ENCODE assay signal across 1 cellular context in genomic region chr11:119103793-119104192, GRCh38.
TF ChIP-seq lines count a peak whose summit lies in the region.

No MANE protein-coding gene starts in this region.

TF ChIP-seq in WTC11, 78 proteins besides CTCF, POLR2A, EP300 and RAD21 (continued from another document):
- TF ChIP-seq E2F1 (CRISPR knock-in tag; IDR thresholded peaks at IDR 0.05) (no peak), JUN (CRISPR knock-in tag; IDR thresholded peaks at IDR 0.05) (no peak), CDX4 (CRISPR knock-in tag; IDR thresholded peaks at IDR 0.05; ENCODE audit: borderline replicate concordance) (no peak), TEAD4 (CRISPR knock-in tag; IDR thresholded peaks at IDR 0.05) (no peak), HMGXB4 (CRISPR knock-in tag; IDR thresholded peaks at IDR 0.05) (no peak), EMX1 (CRISPR knock-in tag; IDR thresholded peaks at IDR 0.05) (no peak), ZNF219 (CRISPR knock-in tag; IDR thresholded peaks at IDR 0.05; ENCODE audit: borderline replicate concordance) (no peak), MXD4 (CRISPR knock-in tag; IDR thresholded peaks at IDR 0.05; ENCODE audit: borderline replicate concordance) (no peak), NFE2L1 (CRISPR knock-in tag; IDR thresholded peaks at IDR 0.05) (no peak)
